Comparison of ENCODE assay signal across 9 cellular contexts in the genomic region with DNA sequence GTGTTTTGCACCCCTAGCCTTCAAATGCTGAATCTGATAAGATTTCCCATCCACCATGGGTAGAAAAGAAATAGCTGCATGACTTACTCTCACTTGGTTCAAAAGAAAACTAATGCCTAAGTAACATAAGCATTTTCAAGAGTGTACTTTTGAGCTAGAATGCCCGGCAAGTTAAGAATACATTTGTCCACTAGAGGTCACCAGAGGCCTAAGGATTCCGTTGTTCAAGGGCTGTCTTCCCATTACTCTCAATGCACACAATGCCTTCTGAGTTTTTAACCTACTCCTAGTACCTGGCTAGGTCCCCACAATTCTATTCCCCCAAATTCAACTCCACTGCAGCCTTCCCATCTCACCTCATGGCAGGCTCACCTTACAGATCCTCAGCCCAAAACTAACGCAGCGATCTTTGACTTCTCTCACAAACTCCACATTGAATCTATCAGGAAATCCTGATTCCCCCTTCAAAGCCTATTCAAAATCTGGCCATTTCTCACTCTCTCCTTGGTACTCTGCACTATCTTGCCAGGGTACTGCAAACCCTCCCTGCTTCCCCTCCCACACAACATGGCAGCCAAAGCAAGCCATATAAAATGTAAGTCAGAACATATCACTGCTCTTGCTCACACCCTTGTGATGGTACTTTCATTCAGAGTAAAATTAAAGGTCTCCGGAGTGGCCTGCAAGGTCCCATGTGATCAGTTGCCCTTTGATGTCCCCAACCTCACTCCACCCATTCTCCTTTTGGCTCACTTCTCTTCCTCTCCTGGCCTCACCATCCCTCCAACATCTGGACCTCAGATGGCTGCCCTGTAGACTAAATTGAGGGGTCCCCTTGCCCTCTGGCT. TPM values are rescaled to one million over a fixed set of nuclear protein-coding genes. Genes with fewer than 3 reads are reported as not detected.
DNase-seq lines count a peak whose midpoint lies in the region; ATAC-seq and TF ChIP-seq lines count a peak whose summit lies in the region.
"Had no signal": no experiment of that assay in that cellular context is flagged by ENCODE, and none has a peak within 500 bp of the region (broad histone marks: within the 10 kb centered on the region; RNA-seq: fewer than 3 reads in every experiment).

No MANE protein-coding gene starts in this region.

- ATAC-seq in GM19351 (IDR thresholded peaks at IDR 0.05; ENCODE audit: unreplicated experiment), result peak; percentile 94
- peak; percentile 92 for ATAC-seq in HG03354 (IDR thresholded peaks at IDR 0.05; ENCODE audit: poor library complexity, severe bottlenecking, unreplicated experiment)
- ATAC-seq in stimulated activated naive CD8-positive, alpha-beta T cell treated with anti-CD3 and anti-CD28 coated beads, Interleukin-15, amount 100 ng/mL, for 72 hours, result peak; percentile 85

- TF ChIP-seq CTCF in VCaP (conservative IDR thresholded peaks at IDR 0.05), result peak; percentile 87
- TF ChIP-seq CTCF in dorsolateral prefrontal cortex (IDR thresholded peaks at IDR 0.05 in 54 of 56, conservative IDR thresholded peaks at IDR 0.05 in 2 of 56; ENCODE audit: low read depth in 1 of 56, partially characterized antibody in 56 of 56), result peak; percentile 66 to 93 (median 82)

- peaks cover 37% of the 10 kb centered on the region for H3K36me3 ChIP-seq in CD8-positive, alpha-beta memory T cell (ENCODE audit: insufficient read depth, low read length)

- peaks cover 0 to 49% (median 15%) of the 10 kb centered on the region in 3 donors for H3K36me3 Mint-ChIP-seq in CD8-positive, alpha-beta memory T cell

- H3K4me3 ChIP-seq in CD8-positive, alpha-beta memory T cell (ENCODE audit: low read length), result no peak overlapping the region
- H3K4me3 ChIP-seq in dorsolateral prefrontal cortex, result no peak overlapping the region

- peaks cover 6 to 21% (median 12%) of the 10 kb centered on the region in 3 donors for H3K4me1 Mint-ChIP-seq in CD8-positive, alpha-beta memory T cell
- H3K4me1 Mint-ChIP-seq in stimulated activated naive CD8-positive, alpha-beta T cell treated with anti-CD3 and anti-CD28 coated beads, Interleukin-15, amount 100 ng/mL, for 72 hours, result peaks cover 13% of the 10 kb centered on the region

- no peaks in the 10 kb centered on the region for H3K27me3 ChIP-seq in CD8-positive, alpha-beta memory T cell (ENCODE audit: insufficient read depth, low read length, poor library complexity, severe bottlenecking)
- no peaks in the 10 kb centered on the region for H3K27me3 ChIP-seq in dorsolateral prefrontal cortex

- H3K9me3 ChIP-seq in CD8-positive, alpha-beta memory T cell (ENCODE audit: low read length), result no peaks in the 10 kb centered on the region

- peak overlapping the region in 1 of 8 donors; percentile 53 for H3K27ac Mint-ChIP-seq in CD8-positive, alpha-beta memory T cell
- H3K27ac Mint-ChIP-seq in stimulated activated naive CD8-positive, alpha-beta T cell treated with anti-CD3 and anti-CD28 coated beads, Interleukin-15, amount 100 ng/mL, for 72 hours, result no peak overlapping the region
- H3K27ac Mint-ChIP-seq: T-helper 1 cell treated with Interleukin-12 subunit alpha and Interleukin-12 subunit beta and Interleukin-4 antibody, amounts not matched to agents 30 μg/mL and 1 μg/mL, for 36 hours had no signal

- CTCF ChIA-PET in CD8-positive, alpha-beta memory T cell (lab: Charles Lee), result interaction anchor here (0.6 to 4.9 kb wide), 25 partner anchors 8 to 1136 kb away, joined by 3 to 72 read pairs (median 4); a partner anchor contains a TSS

- no peak overlapping the region for H3K27ac ChIP-seq in CD8-positive, alpha-beta memory T cell (ENCODE audit: low read depth, low read length)
- H3K27ac ChIP-seq in VCaP (peak overlapping the region; percentile 82), dorsolateral prefrontal cortex (peak overlapping the region in 1 of 59 donors; percentile 4)

- POLR2A ChIA-PET in CD8-positive, alpha-beta memory T cell (lab: Charles Lee), result no interaction called here

- intact Hi-C loops in dorsolateral prefrontal cortex (cut with DNase I), result loop anchor here (2.0 to 10.0 kb wide), 6 partner anchors 65 to 910 kb away; a partner anchor contains a TSS

- H3K4me3 Mint-ChIP-seq in CD8-positive, alpha-beta memory T cell, result no peak overlapping the region
- H3K4me3 Mint-ChIP-seq in stimulated activated naive CD8-positive, alpha-beta T cell treated with anti-CD3 and anti-CD28 coated beads, Interleukin-15, amount 100 ng/mL, for 72 hours, result no peak overlapping the region
- H3K4me3 Mint-ChIP-seq: T-helper 1 cell treated with Interleukin-12 subunit alpha and Interleukin-12 subunit beta and Interleukin-4 antibody, amounts not matched to agents 30 μg/mL and 1 μg/mL, for 36 hours had no signal

- no peaks in the 10 kb centered on the region for H3K9me3 Mint-ChIP-seq in CD8-positive, alpha-beta memory T cell
- no peaks in the 10 kb centered on the region for H3K9me3 Mint-ChIP-seq in stimulated activated naive CD8-positive, alpha-beta T cell treated with anti-CD3 and anti-CD28 coated beads, Interleukin-15, amount 100 ng/mL, for 72 hours
- H3K9me3 Mint-ChIP-seq: T-helper 1 cell treated with Interleukin-12 subunit alpha and Interleukin-12 subunit beta and Interleukin-4 antibody, amounts not matched to agents 30 μg/mL and 1 μg/mL, for 36 hours had no signal

- peak in 4 of 5 donors; percentile 26 to 67 (median 63) for DNase-seq in CD8-positive, alpha-beta memory T cell
- DNase-seq in NCI-H2227 (lab: John Stamatoyannopoulos, UW; ENCODE audit: unreplicated experiment), result peak; percentile 87
- DNase-seq in dorsolateral prefrontal cortex, result peak in 3 of 10 donors; percentile 40 to 56 (median 51)
- DNase-seq in lung microvascular endothelial cell (ENCODE audit: low read depth in 2 of 2), result peak; percentile 76 to 82
- DNase-seq in stimulated activated naive CD8-positive, alpha-beta T cell treated with anti-CD3 and anti-CD28 coated beads, Interleukin-15, amount 100 ng/mL, for 72 hours, result peak; percentile 45 to 51

- no peaks in the 10 kb centered on the region for H3K27me3 Mint-ChIP-seq in CD8-positive, alpha-beta memory T cell
- no peaks in the 10 kb centered on the region for H3K27me3 Mint-ChIP-seq in stimulated activated naive CD8-positive, alpha-beta T cell treated with anti-CD3 and anti-CD28 coated beads, Interleukin-15, amount 100 ng/mL, for 72 hours

- no peaks in the 10 kb centered on the region for H3K4me1 ChIP-seq in CD8-positive, alpha-beta memory T cell (ENCODE audit: insufficient read depth, low read length)

RNA-seq across cellular contexts. Expression of a gene that starts 13.4 kb away (rescaled TPM):
- 100 to 1,000 TPM; 111 to 117 TPM for total RNA-seq in CD8-positive, alpha-beta memory T cell
- polyA plus RNA-seq in CD8-positive, alpha-beta memory T cell, result 25.6 TPM
- total RNA-seq in dorsolateral prefrontal cortex (100 to 1,000 TPM in 13 of 120 experiments, 10 to 100 TPM in 107; 34.8 to 117 (median 79.4) TPM), lung microvascular endothelial cell (12.9 and 21.8 TPM in 2 replicates)

RNA-seq across cellular contexts. Expression of a gene that starts 47.3 kb away (rescaled TPM):
- 10 to 100 TPM; 34.6 to 36.5 TPM for total RNA-seq in CD8-positive, alpha-beta memory T cell
- polyA plus RNA-seq in CD8-positive, alpha-beta memory T cell, result 8.4 TPM
- total RNA-seq in dorsolateral prefrontal cortex, result 10 to 100 TPM; 23.2 to 54.9 (median 37.9) TPM
- 8.9 and 10.7 TPM in 2 replicates for total RNA-seq in lung microvascular endothelial cell
